22 cellular contexts compared by ENCODE assay signal in genomic region chrX:23228950-23229448, GRCh38.
A peak's percentile ranks its signal among the peaks of the same experiment; 100 is the strongest.
DNase-seq lines count a peak whose midpoint lies in the region; ATAC-seq, FAIRE-seq and TF ChIP-seq lines count a peak whose summit lies in the region.
"Had no signal": no experiment of that assay in that cellular context is flagged by ENCODE, and none has a peak within 500 bp of the region (broad histone marks: within the 10 kb centered on the region; RNA-seq: fewer than 3 reads in every experiment).

No MANE protein-coding gene starts in this region.

- H3K9ac ChIP-seq in mammary epithelial cell (ENCODE audit: insufficient read depth, low read length) (no peak overlapping the region), smooth muscle cell (ENCODE audit: low read depth) (no peak overlapping the region)

- no peak for ATAC-seq in HG03571 (IDR thresholded peaks at IDR 0.05; ENCODE audit: unreplicated experiment)
- ATAC-seq: gastroesophageal sphincter; stimulated activated naive B cell treated with anti-CD40 and anti-IgM and Interleukin-4, amounts not matched to agents 10 μg/mL and 1 μg/mL and 100 μg/mL, for 72 hours had no signal

- whole genome bisulfite sequencing in mammary epithelial cell (ENCODE audit: low coverage, missing lambda C conversion rate), result 38% methylated on average over 5 of the region's 5 CpGs
- WGBS in smooth muscle cell (ENCODE audit: low lambda C conversion rate), result 50% methylated on average over 5 of the region's 5 CpGs

- H3K4me2 ChIP-seq in mammary epithelial cell (ENCODE audit: insufficient read depth, low read depth, low read length), result no peak overlapping the region
- H3K4me2 ChIP-seq in smooth muscle cell, result peak overlapping the region; percentile 56

- no peaks in the 10 kb centered on the region for H3K9me3 Mint-ChIP-seq in MCF 10A (ENCODE audit: unreplicated experiment)
- H3K9me3 Mint-ChIP-seq: activated CD4-positive, alpha-beta memory T cell treated with anti-CD3 and anti-CD28 coated beads for 36 hours; activated naive CD4-positive, alpha-beta T cell treated with anti-CD3 and anti-CD28 coated beads, Interleukin-2, amount 50 U/mL, for 24 hours had no signal

- no peaks in the 10 kb centered on the region for H3K36me3 ChIP-seq in mammary epithelial cell (ENCODE audit: insufficient read depth, low read length)
- no peaks in the 10 kb centered on the region for H3K36me3 ChIP-seq in bronchial epithelial cell (ENCODE audit: control insufficient read depth, insufficient read depth, low read length)
- no peaks in the 10 kb centered on the region for H3K36me3 ChIP-seq in smooth muscle cell (ENCODE audit: low read depth)
- H3K36me3 ChIP-seq: colonic mucosa, gastroesophageal sphincter, MG63, transverse colon, WERI-Rb-1 had no signal

- no peaks in the 10 kb centered on the region for H3K4me1 ChIP-seq in mammary epithelial cell (ENCODE audit: insufficient read depth, low read length)
- no peaks in the 10 kb centered on the region for H3K4me1 ChIP-seq in smooth muscle cell (ENCODE audit: low read depth)
- H3K4me1 ChIP-seq: colonic mucosa, gastroesophageal sphincter, psoas muscle, transverse colon had no signal

- DNase-seq in MCF 10A (ENCODE audit: unreplicated experiment) (peak; percentile 7), mammary epithelial cell (no peak), bronchial epithelial cell (ENCODE audit: low read depth) (peak; percentile 0), kidney tubule cell (ENCODE audit: low spot score) (peak; percentile 3), smooth muscle cell (lab: John Stamatoyannopoulos, UW; ENCODE audit: unreplicated experiment) (no peak), HuH-7.5 (ENCODE audit: low spot score) (no peak), SHP77 treated with DMSO at 0.1 percent for 48 hours (lab: John Stamatoyannopoulos, UW) (no peak)
- DNase-seq: activated CD4-positive, alpha-beta memory T cell treated with anti-CD3 and anti-CD28 coated beads for 36 hours; activated T-cell treated with anti-CD3 and anti-CD28 coated beads, Interleukin-2, amount 50 U/mL, for 1 hour; colonic mucosa; MG63; NCI-H345; psoas muscle; SHP77; stimulated activated naive B cell treated with anti-CD40 and anti-IgM and Interleukin-4, amounts not matched to agents 10 μg/mL and 1 μg/mL and 100 μg/mL, for 72 hours; transverse colon; WERI-Rb-1 had no signal

- H3K9me3 ChIP-seq in mammary epithelial cell (replicated peaks; ENCODE audit: insufficient read depth, low read length) (no peaks in the 10 kb centered on the region), smooth muscle cell (replicated peaks; ENCODE audit: low read depth) (no peaks in the 10 kb centered on the region)
- H3K9me3 ChIP-seq: colonic mucosa, gastroesophageal sphincter, MG63, psoas muscle, transverse colon had no signal

- CTCF ChIA-PET in MCF 10A (lab: Yijun Ruan, JAX) (interaction anchor here (0.6 to 0.7 kb wide), 3 partner anchors 104 to 403 kb away, joined by 3 to 5 read pairs (median 4); no protein-coding TSS in a partner anchor), mammary epithelial cell (lab: Charles Lee; ENCODE audit: low non-redundant PET) (no interaction called here)

- no peak for FAIRE-seq in bronchial epithelial cell (lab: Jason Lieb, UNC)
- FAIRE-seq: endothelial cell of umbilical vein had no signal

- no peaks in the 10 kb centered on the region for H3K36me3 Mint-ChIP-seq in MCF 10A (ENCODE audit: insufficient read depth, unreplicated experiment)
- H3K36me3 Mint-ChIP-seq: activated CD4-positive, alpha-beta memory T cell treated with anti-CD3 and anti-CD28 coated beads for 36 hours; activated naive CD4-positive, alpha-beta T cell treated with anti-CD3 and anti-CD28 coated beads, Interleukin-2, amount 50 U/mL, for 24 hours; memory B cell; stimulated activated naive B cell treated with anti-CD40 and anti-IgM and Interleukin-4, amounts not matched to agents 10 μg/mL and 1 μg/mL and 100 μg/mL, for 72 hours had no signal

- no peaks in the 10 kb centered on the region for H3F3A ChIP-seq in smooth muscle cell (ENCODE audit: low read depth)

- H3K4me3 Mint-ChIP-seq in MCF 10A (ENCODE audit: unreplicated experiment), result no peak overlapping the region
- H3K4me3 Mint-ChIP-seq: activated CD4-positive, alpha-beta memory T cell treated with anti-CD3 and anti-CD28 coated beads for 36 hours; activated naive CD4-positive, alpha-beta T cell treated with anti-CD3 and anti-CD28 coated beads, Interleukin-2, amount 50 U/mL, for 24 hours; stimulated activated naive B cell treated with anti-CD40 and anti-IgM and Interleukin-4, amounts not matched to agents 10 μg/mL and 1 μg/mL and 100 μg/mL, for 72 hours had no signal

- POLR2A ChIA-PET in MCF 10A (lab: Yijun Ruan, JAX), result no interaction called here

- H3K27me3 ChIP-seq in mammary epithelial cell (ENCODE audit: insufficient read depth, low read length), result peaks cover 4% of the 10 kb centered on the region
- H3K27me3 ChIP-seq in bronchial epithelial cell (ENCODE audit: control insufficient read depth, insufficient read depth, low read length), result no peaks in the 10 kb centered on the region
- no peaks in the 10 kb centered on the region for H3K27me3 ChIP-seq in smooth muscle cell (ENCODE audit: low read depth)
- H3K27me3 ChIP-seq: colonic mucosa, gastroesophageal sphincter, MG63, transverse colon had no signal

- TF ChIP-seq CTCF in MCF 10A (IDR thresholded peaks at IDR 0.05; ENCODE audit: unreplicated experiment) (no peak), mammary epithelial cell (conservative IDR thresholded peaks at IDR 0.05 in 1 of 2, IDR thresholded peaks at IDR 0.05 in 1 of 2; ENCODE audit: extremely low read depth in 1 of 2, insufficient read depth in 1 of 2, low read depth in 1 of 2, low read length in 2 of 2) (no peak), bronchial epithelial cell (IDR thresholded peaks at IDR 0.05; ENCODE audit: insufficient read depth, low read length, severe bottlenecking) (no peak), smooth muscle cell (IDR thresholded peaks at IDR 0.05; ENCODE audit: borderline replicate concordance, insufficient read depth, poor library complexity, severe bottlenecking) (no peak)

- no peaks in the 10 kb centered on the region for H3K79me2 ChIP-seq in mammary epithelial cell (ENCODE audit: insufficient read depth, low read length)
- H3K79me2 ChIP-seq in smooth muscle cell (ENCODE audit: low read depth), result no peaks in the 10 kb centered on the region

- no peak overlapping the region for H2AFZ ChIP-seq in mammary epithelial cell (ENCODE audit: low read depth, low read length)
- H2AFZ ChIP-seq in smooth muscle cell (ENCODE audit: low read depth), result peak overlapping the region; percentile 33

- intact Hi-C loops in MCF 10A (cut with micrococcal nuclease) (no loop called here), mammary epithelial cell (cut with micrococcal nuclease) (no loop called here)

- in situ Hi-C loops in mammary epithelial cell (cut with MboI; ENCODE audit: low sequenced_read_pairs in 2 of 2), result no loop called here

- BruUV-seq in MCF 10A (replicated peaks; lab: Mats Ljungman, UMichigan), result no TSS peak
- no TSS peak for BruUV-seq in mammary epithelial cell (replicated peaks; lab: Mats Ljungman, UMichigan)

- dilution Hi-C loops in mammary epithelial cell (cut with HindIII; ENCODE audit: low sequenced_read_pairs), result no loop called here

- no peak overlapping the region for H3K27ac Mint-ChIP-seq in MCF 10A (ENCODE audit: low read depth, unreplicated experiment)
- H3K27ac Mint-ChIP-seq: activated CD4-positive, alpha-beta memory T cell treated with anti-CD3 and anti-CD28 coated beads for 36 hours; activated naive CD4-positive, alpha-beta T cell treated with anti-CD3 and anti-CD28 coated beads, Interleukin-2, amount 50 U/mL, for 24 hours; memory B cell; stimulated activated naive B cell treated with anti-CD40 and anti-IgM and Interleukin-4, amounts not matched to agents 10 μg/mL and 1 μg/mL and 100 μg/mL, for 72 hours had no signal

- no peaks in the 10 kb centered on the region for H3K4me1 Mint-ChIP-seq in MCF 10A (ENCODE audit: insufficient read depth, unreplicated experiment)
- H3K4me1 Mint-ChIP-seq: activated naive CD4-positive, alpha-beta T cell treated with anti-CD3 and anti-CD28 coated beads, Interleukin-2, amount 50 U/mL, for 24 hours; stimulated activated naive B cell treated with anti-CD40 and anti-IgM and Interleukin-4, amounts not matched to agents 10 μg/mL and 1 μg/mL and 100 μg/mL, for 72 hours had no signal

- H3K4me3 ChIP-seq in mammary epithelial cell (replicated peaks in 1 of 3; ENCODE audit: insufficient read depth in 1 of 3, low read depth in 2 of 3, low read length in 3 of 3) (no peak overlapping the region), bronchial epithelial cell (ENCODE audit: low read depth, low read length) (no peak overlapping the region), smooth muscle cell (peak overlapping the region; percentile 11)
- H3K4me3 ChIP-seq: colonic mucosa, gastroesophageal sphincter, MG63, psoas muscle, transverse colon had no signal

- H3K27me3 Mint-ChIP-seq in MCF 10A (ENCODE audit: insufficient read depth, unreplicated experiment), result peaks cover 32% of the 10 kb centered on the region

- H3K27ac ChIP-seq in mammary epithelial cell (ENCODE audit: insufficient read depth, low read depth, low read length) (no peak overlapping the region), smooth muscle cell (ENCODE audit: low read depth) (no peak overlapping the region)
- H3K27ac ChIP-seq: colonic mucosa, gastroesophageal sphincter, psoas muscle, transverse colon, WERI-Rb-1 had no signal

- H4K20me1 ChIP-seq in mammary epithelial cell (ENCODE audit: insufficient read depth, low read length), result no peaks in the 10 kb centered on the region
- no peaks in the 10 kb centered on the region for H4K20me1 ChIP-seq in smooth muscle cell (ENCODE audit: low read depth)

Comparison
In these comparisons a context has a peak if more than half of its experiments do, and no peak if none do; other contexts are left out.
1. DNase-seq: peak in MCF 10A (single experiment), bronchial epithelial cell (single experiment) and kidney tubule cell (single experiment); none in mammary epithelial cell (single experiment), smooth muscle cell (single experiment), HuH-7.5 (single experiment) and SHP77 treated with DMSO at 0.1 percent for 48 hours (single experiment).